In genomic region chr19:3516675-3517207, GRCh38 we compare ENCODE assay signal across 10 cellular contexts. TPM values are rescaled to one million over a fixed set of nuclear protein-coding genes. Genes with fewer than 3 reads are reported as not detected.
DNase-seq lines count a peak whose midpoint lies in the region; ATAC-seq, FAIRE-seq and TF ChIP-seq lines count a peak whose summit lies in the region.
"Had no signal": no experiment of that assay in that cellular context is flagged by ENCODE, and none has a peak within 500 bp of the region (broad histone marks: within the 10 kb centered on the region; RNA-seq: fewer than 3 reads in every experiment).

No MANE protein-coding gene starts in this region.

- peak overlapping the region in 1 of 10 experiments; percentile 44; a peak in 3 of 20 replicates for H3K4me3 ChIP-seq in BLaER1 treated with 17β-estradiol and CSF1 and Interleukin-3, amounts not matched to agents 10 nM and 100 nM
- H3K4me3 ChIP-seq in sigmoid colon (no peak overlapping the region), tibial nerve (no peak overlapping the region), foreskin fibroblast (ENCODE audit: low read depth in 1 of 2, low read length in 2 of 2) (no peak overlapping the region)

- H3K27ac ChIP-seq in BLaER1 treated with 17β-estradiol and CSF1 and Interleukin-3, amounts not matched to agents 10 nM and 100 nM: peak overlapping the region in 7 of 11 experiments; percentile 6 to 68 (median 51); a peak in 10 of 22 replicates
- H3K27ac ChIP-seq in sigmoid colon (no peak overlapping the region), tibial nerve (no peak overlapping the region)

- no peak for ATAC-seq in HG03442 (IDR thresholded peaks at IDR 0.05; ENCODE audit: unreplicated experiment)

- no peak for TF ChIP-seq CTCF in sigmoid colon (IDR thresholded peaks at IDR 0.05)
- TF ChIP-seq CTCF in tibial nerve (IDR thresholded peaks at IDR 0.05): no peak
- no peak for TF ChIP-seq CTCF in foreskin fibroblast (IDR thresholded peaks at IDR 0.05; ENCODE audit: low read depth, low read length)

- peaks cover 0 to 57% (median 11%) of the 10 kb centered on the region in 11 experiments; a peak in 18 of 22 replicates for H3K36me3 ChIP-seq in BLaER1 treated with 17β-estradiol and CSF1 and Interleukin-3, amounts not matched to agents 10 nM and 100 nM
- H3K36me3 ChIP-seq in sigmoid colon: peaks cover 0 to 8% (median 0%) of the 10 kb centered on the region in 4 donors
- H3K36me3 ChIP-seq in tibial nerve: peaks cover 0 to 35% (median 0%) of the 10 kb centered on the region in 3 donors

- intact Hi-C loops in sigmoid colon (cut with DNase I): no loop called here

- H3K9me3 ChIP-seq in BLaER1 treated with 17β-estradiol and CSF1 and Interleukin-3, amounts not matched to agents 10 nM and 100 nM (replicated peaks in 1 of 11): no peaks in the 10 kb centered on the region
- no peaks in the 10 kb centered on the region for H3K9me3 ChIP-seq in sigmoid colon
- H3K9me3 ChIP-seq in tibial nerve: no peaks in the 10 kb centered on the region

- WGBS in sigmoid colon, 2 donors: 38 to 47% methylated on average over 15 of the region's 15 CpGs
- 72 to 84% methylated on average over 8 to 12 of the region's 15 CpGs for WGBS in tibial nerve, 2 donors

- peak overlapping the region in 9 of 11 experiments; percentile 4 to 60 (median 32); a peak in 12 of 22 replicates for H3K9ac ChIP-seq in BLaER1 treated with 17β-estradiol and CSF1 and Interleukin-3, amounts not matched to agents 10 nM and 100 nM

- TF ChIP-seq POLR2A in GM12891 (IDR thresholded peaks at IDR 0.05; ENCODE audit: low read depth, low read length): no peak
- no peak for TF ChIP-seq POLR2A in sigmoid colon (IDR thresholded peaks at IDR 0.05)
- TF ChIP-seq POLR2A in tibial nerve (IDR thresholded peaks at IDR 0.05): no peak

- H3K4me1 ChIP-seq in BLaER1 treated with 17β-estradiol and CSF1 and Interleukin-3, amounts not matched to agents 10 nM and 100 nM: peaks cover 85 to 100% (median 95%) of the 10 kb centered on the region in 10 experiments
- H3K4me1 ChIP-seq in sigmoid colon (peaks cover 0 to 50% (median 21%) of the 10 kb centered on the region in 4 donors), tibial nerve (peaks cover 0 to 64% (median 3%) of the 10 kb centered on the region in 4 donors)

- H3K27me3 ChIP-seq in BLaER1 treated with 17β-estradiol and CSF1 and Interleukin-3, amounts not matched to agents 10 nM and 100 nM: no peaks in the 10 kb centered on the region
- H3K27me3 ChIP-seq in sigmoid colon: no peaks in the 10 kb centered on the region
- no peaks in the 10 kb centered on the region for H3K27me3 ChIP-seq in tibial nerve

- peak overlapping the region; percentile 57 to 97 (median 84) for H3K4me2 ChIP-seq in BLaER1 treated with 17β-estradiol and CSF1 and Interleukin-3, amounts not matched to agents 10 nM and 100 nM

- peak; percentile 77 for FAIRE-seq in GM12891 (lab: Jason Lieb, UNC)

- peaks cover 100% of the 10 kb centered on the region in 11 experiments for H4K20me1 ChIP-seq in BLaER1 treated with 17β-estradiol and CSF1 and Interleukin-3, amounts not matched to agents 10 nM and 100 nM

- TF ChIP-seq EP300 in sigmoid colon (IDR thresholded peaks at IDR 0.05) (no peak), tibial nerve (IDR thresholded peaks at IDR 0.05) (no peak)

- DNase-seq in GM12891 (ENCODE audit: insufficient read length, low spot score) (no peak), NCI-H774 (lab: John Stamatoyannopoulos, UW) (peak; percentile 92), germinal center (ENCODE audit: low spot score) (peak; percentile 92), sigmoid colon (no peak), tibial nerve (ENCODE audit: low spot score in 2 of 2) (no peak), foreskin fibroblast (no peak)
- DNase-seq: activated CD8-positive, alpha-beta memory T cell treated with anti-CD3 and anti-CD28 coated beads, Interleukin-2, amount 50 U/mL, for 48 hours had no signal

TF ChIP-seq in GM12891, 5 proteins besides CTCF, POLR2A, EP300 and RAD21:
- TF ChIP-seq POU2F2 (IDR thresholded peaks at IDR 0.05; ENCODE audit: low read depth, low read length) (no peak), TAF1 (IDR thresholded peaks at IDR 0.05; ENCODE audit: low read depth, low read length) (no peak), POLR2AphosphoS5 (IDR thresholded peaks at IDR 0.05; ENCODE audit: low read depth, low read length) (no peak), SPI1 (IDR thresholded peaks at IDR 0.05; ENCODE audit: low read depth, low read length) (no peak), PAX5 (IDR thresholded peaks at IDR 0.05; ENCODE audit: insufficient read depth, low read length, severe bottlenecking) (no peak)
TF ChIP-seq in GM12891: peak in this region for 0.

RNA-seq across cellular contexts. Expression of gene FZR1, which starts 10.6 kb away (rescaled TPM):
- polyA plus RNA-seq in GM12891 (2012; ENCODE audit: low read depth, missing spikeins): 18.0 TPM
- 10 to 100 TPM; 11.8 to 44.6 (median 20.5) TPM for total RNA-seq in sigmoid colon
- 10 to 100 TPM; 11.4 to 33.3 (median 13.9) TPM for polyA plus RNA-seq in sigmoid colon
- 10 to 100 TPM; 18.6 to 31.8 (median 25.7) TPM for total RNA-seq in tibial nerve

RNA-seq across cellular contexts. Expression of gene DOHH, which starts 16.3 kb away (rescaled TPM):
- polyA plus RNA-seq in GM12891 (2012; ENCODE audit: low read depth, missing spikeins): 10.9 TPM
- total RNA-seq in sigmoid colon (10 to 100 TPM; 11.7 to 18.1 (median 17.0) TPM), tibial nerve (10 to 100 TPM; 19.7 to 30.3 (median 23.0) TPM)
- polyA plus RNA-seq in sigmoid colon: 10 to 100 TPM in 1 of 3 donors, 1 to 10 TPM in 2; 7.2 to 22.5 (median 7.2) TPM

RNA-seq across cellular contexts. Expression of gene TEKTIP1, which starts 22.2 kb away (rescaled TPM):
- polyA plus RNA-seq in GM12891 (2012; ENCODE audit: low read depth, missing spikeins): 0.63 TPM
- total RNA-seq in sigmoid colon: 1 to 10 TPM in 1 of 4 donors, not detected in 3; 1.4 TPM
- polyA plus RNA-seq in sigmoid colon: 1 to 10 TPM in 1 of 3 donors, not detected in 2; 1.5 TPM
- 1 to 10 TPM in 1 of 4 donors, not detected in 3; 2.4 TPM for total RNA-seq in tibial nerve
- total RNA-seq: fibroblast of lung had no signal
- polyA plus RNA-seq: fibroblast of lung had no signal

RNA-seq across cellular contexts. Expression of gene SMIM44, which starts 33.5 kb away (rescaled TPM):
- not detected for polyA plus RNA-seq in GM12891 (2012; ENCODE audit: low read depth, missing spikeins)
- total RNA-seq in sigmoid colon (not detected), tibial nerve (not detected)
- 1 to 10 TPM in 1 of 3 donors, not detected in 2; 2.9 TPM for polyA plus RNA-seq in sigmoid colon
- total RNA-seq: fibroblast of lung had no signal
- polyA plus RNA-seq: fibroblast of lung had no signal

RNA-seq across cellular contexts. Expression of gene SMIM24, which starts 36.4 kb away (rescaled TPM):
- 2.4 TPM for polyA plus RNA-seq in GM12891 (2012; ENCODE audit: low read depth, missing spikeins)
- total RNA-seq in sigmoid colon (not detected), tibial nerve (not detected)
- polyA plus RNA-seq in sigmoid colon: 10 to 100 TPM; 15.1 to 72.7 (median 30.3) TPM
- total RNA-seq: fibroblast of lung had no signal
- polyA plus RNA-seq: fibroblast of lung had no signal

Comparison
In these comparisons a context has a peak if more than half of its experiments do, and no peak if none do; other contexts are left out.
1. H3K27ac ChIP-seq: peak in BLaER1 treated with 17β-estradiol and CSF1 and Interleukin-3, amounts not matched to agents 10 nM and 100 nM (7 of 11); none in sigmoid colon (0 of 4) and tibial nerve (0 of 4).
2. DNase-seq: peak in NCI-H774 (single experiment) and germinal center (single experiment); none in GM12891 (single experiment), sigmoid colon (single experiment), tibial nerve (0 of 2) and foreskin fibroblast (0 of 2).